Comparison of ENCODE assay signal across 12 cellular contexts in genomic region chr2:101119431-101119830, GRCh38. TPM values are rescaled to one million over a fixed set of nuclear protein-coding genes. Genes with fewer than 3 reads are reported as not detected.
DNase-seq lines count a peak whose midpoint lies in the region; ATAC-seq and TF ChIP-seq lines count a peak whose summit lies in the region.
"Had no signal": no experiment of that assay in that cellular context is flagged by ENCODE, and none has a peak within 500 bp of the region (broad histone marks: within the 10 kb centered on the region; RNA-seq: fewer than 3 reads in every experiment).

No MANE protein-coding gene starts in this region.

- no peak for TF ChIP-seq CTCF in heart left ventricle (IDR thresholded peaks at IDR 0.05)
- TF ChIP-seq CTCF in coronary artery (IDR thresholded peaks at IDR 0.05) = no peak
- TF ChIP-seq CTCF in right lobe of liver (IDR thresholded peaks at IDR 0.05) = no peak
- no peak for TF ChIP-seq CTCF in smooth muscle cell (IDR thresholded peaks at IDR 0.05; ENCODE audit: borderline replicate concordance, insufficient read depth, poor library complexity, severe bottlenecking)

- DNase-seq in heart left ventricle (peak in 3 of 5 donors; percentile 49 to 80 (median 51)), Right ventricle myocardium inferior (ENCODE audit: missing footprints) (no peak), coronary artery (ENCODE audit: low spot score) (no peak), right lobe of liver (peak; percentile 55 to 76 (median 66)), left colon (no peak), NCI-H2107 (lab: John Stamatoyannopoulos, UW) (no peak), smooth muscle cell (lab: John Stamatoyannopoulos, UW; ENCODE audit: unreplicated experiment) (no peak)
- DNase-seq: AML-193, brain microvascular endothelial cell, NCI-H1930 had no signal

- intact Hi-C loops in heart left ventricle (cut with DNase I) = no loop called here
- intact Hi-C loops in Right ventricle myocardium inferior (cut with DNase I) = no loop called here
- intact Hi-C loops in right lobe of liver (cut with DNase I) = no loop called here
- intact Hi-C loops in left colon (cut with DNase I, micrococcal nuclease) = no loop called here

- H3K9me3 ChIP-seq in heart left ventricle (no peaks in the 10 kb centered on the region), right lobe of liver (no peaks in the 10 kb centered on the region), smooth muscle cell (replicated peaks; ENCODE audit: low read depth) (no peaks in the 10 kb centered on the region)

- H3K79me2 ChIP-seq in smooth muscle cell (ENCODE audit: low read depth) = no peaks in the 10 kb centered on the region

- no peak overlapping the region for H3K9ac ChIP-seq in smooth muscle cell (ENCODE audit: low read depth)

- H4K20me1 ChIP-seq in smooth muscle cell (ENCODE audit: low read depth) = no peaks in the 10 kb centered on the region

- H3K27ac ChIP-seq in heart left ventricle = peak overlapping the region; percentile 37 to 93 (median 86)
- H3K27ac ChIP-seq in coronary artery = peak overlapping the region; percentile 18 to 78
- H3K27ac ChIP-seq in right lobe of liver = peak overlapping the region; percentile 64 to 84 (median 74)
- no peak overlapping the region for H3K27ac ChIP-seq in smooth muscle cell (ENCODE audit: low read depth)
- H3K27ac ChIP-seq: brain microvascular endothelial cell had no signal

- H3K4me1 ChIP-seq in heart left ventricle (peaks cover 27 to 85% (median 61%) of the 10 kb centered on the region in 12 donors), right lobe of liver (peaks cover 3 to 78% (median 45%) of the 10 kb centered on the region in 4 donors), smooth muscle cell (ENCODE audit: low read depth) (no peaks in the 10 kb centered on the region)

- WGBS in heart left ventricle, 4 donors = 25 to 45% (median 27%) methylated on average over 2 of the region's 2 CpGs
- 28% methylated on average over 2 of the region's 2 CpGs for WGBS in right lobe of liver (ENCODE audit: insufficient coverage, low coverage, low lambda C conversion rate, missing lambda C conversion rate)
- 77% methylated on average over 2 of the region's 2 CpGs for WGBS in smooth muscle cell (ENCODE audit: low lambda C conversion rate)

- H3K4me3 ChIP-seq in heart left ventricle (no peak overlapping the region), coronary artery (no peak overlapping the region), right lobe of liver (no peak overlapping the region), smooth muscle cell (no peak overlapping the region)
- H3K4me3 ChIP-seq: SJSA1 had no signal

- no peak overlapping the region for H3K4me2 ChIP-seq in smooth muscle cell

- peak; percentile 14 to 60 (median 45) for ATAC-seq in heart left ventricle
- no peak for ATAC-seq in Right ventricle myocardium inferior
- peak in 2 of 4 donors; percentile 8 to 40 for ATAC-seq in right lobe of liver
- no peak for ATAC-seq in left colon
- no peak for ATAC-seq in GM21381 (IDR thresholded peaks at IDR 0.05; ENCODE audit: unreplicated experiment)

- no peaks in the 10 kb centered on the region for H3F3A ChIP-seq in smooth muscle cell (ENCODE audit: low read depth)

- H3K36me3 ChIP-seq in heart left ventricle (no peaks in the 10 kb centered on the region), right lobe of liver (no peaks in the 10 kb centered on the region), smooth muscle cell (ENCODE audit: low read depth) (no peaks in the 10 kb centered on the region)
- H3K36me3 ChIP-seq: brain microvascular endothelial cell, SJSA1 had no signal

- H3K27me3 ChIP-seq in heart left ventricle = no peaks in the 10 kb centered on the region
- no peaks in the 10 kb centered on the region for H3K27me3 ChIP-seq in right lobe of liver
- H3K27me3 ChIP-seq in smooth muscle cell (ENCODE audit: low read depth) = no peaks in the 10 kb centered on the region
- H3K27me3 ChIP-seq: brain microvascular endothelial cell, SJSA1 had no signal

- no peak overlapping the region for H2AFZ ChIP-seq in smooth muscle cell (ENCODE audit: low read depth)

- TF ChIP-seq POLR2A in heart left ventricle (IDR thresholded peaks at IDR 0.05) = no peak
- no peak for TF ChIP-seq POLR2A in right lobe of liver (IDR thresholded peaks at IDR 0.05)

RNA-seq across cellular contexts. Expression of gene TBC1D8, which starts 31.8 kb away (rescaled TPM):
- 10 to 100 TPM; 36.9 to 61.7 (median 53.3) TPM for total RNA-seq in heart left ventricle
- polyA plus RNA-seq in heart left ventricle = 10 to 100 TPM; 30.1 to 35.8 TPM
- total RNA-seq in Right ventricle myocardium inferior = 37.9 TPM
- total RNA-seq in right lobe of liver = 10 to 100 TPM; 17.3 to 31.2 (median 21.5) TPM
- total RNA-seq in left colon = 10 to 100 TPM; 16.1 to 37.3 TPM
- 4.4 and 15.1 TPM in 2 replicates for total RNA-seq in smooth muscle cell
- 0.89 and 2.1 TPM in 2 replicates for polyA plus RNA-seq in smooth muscle cell

Comparison
In these comparisons a context has a peak if more than half of its experiments do, and no peak if none do; other contexts are left out.
1. ATAC-seq: peak in heart left ventricle (4 of 4); none in Right ventricle myocardium inferior (single experiment), left colon (single experiment) and GM21381 (single experiment).
2. DNase-seq: peak in heart left ventricle (3 of 5) and right lobe of liver (3 of 3); none in Right ventricle myocardium inferior (single experiment), coronary artery (single experiment), left colon (0 of 2), NCI-H2107 (single experiment) and smooth muscle cell (single experiment).